3 cellular contexts compared by ENCODE assay signal in the genomic region with DNA sequence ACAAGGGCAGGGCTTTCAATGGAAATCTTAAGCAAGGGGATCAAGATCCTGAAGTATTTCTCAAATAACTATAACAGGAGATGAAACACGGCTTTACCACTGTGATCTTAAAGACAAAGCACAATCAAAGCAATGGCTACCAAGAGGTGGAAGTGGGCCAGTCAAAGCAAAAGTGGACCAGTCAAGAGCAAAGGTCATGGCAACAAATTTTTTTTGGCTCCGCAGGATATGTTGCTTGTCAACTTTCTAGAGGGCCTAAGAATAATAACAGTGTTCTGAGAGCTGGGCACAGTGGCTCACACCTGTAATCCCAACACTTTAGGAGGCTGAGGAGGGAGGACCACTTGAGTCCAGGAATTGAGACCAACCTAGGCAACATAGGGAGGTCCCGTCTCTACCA.
TF ChIP-seq lines count a peak whose summit lies in the region.

No MANE protein-coding gene starts in this region.

TF ChIP-seq in GM12878, 131 proteins besides CTCF, POLR2A, EP300 and RAD21:
- TF ChIP-seq, protein P1, sequence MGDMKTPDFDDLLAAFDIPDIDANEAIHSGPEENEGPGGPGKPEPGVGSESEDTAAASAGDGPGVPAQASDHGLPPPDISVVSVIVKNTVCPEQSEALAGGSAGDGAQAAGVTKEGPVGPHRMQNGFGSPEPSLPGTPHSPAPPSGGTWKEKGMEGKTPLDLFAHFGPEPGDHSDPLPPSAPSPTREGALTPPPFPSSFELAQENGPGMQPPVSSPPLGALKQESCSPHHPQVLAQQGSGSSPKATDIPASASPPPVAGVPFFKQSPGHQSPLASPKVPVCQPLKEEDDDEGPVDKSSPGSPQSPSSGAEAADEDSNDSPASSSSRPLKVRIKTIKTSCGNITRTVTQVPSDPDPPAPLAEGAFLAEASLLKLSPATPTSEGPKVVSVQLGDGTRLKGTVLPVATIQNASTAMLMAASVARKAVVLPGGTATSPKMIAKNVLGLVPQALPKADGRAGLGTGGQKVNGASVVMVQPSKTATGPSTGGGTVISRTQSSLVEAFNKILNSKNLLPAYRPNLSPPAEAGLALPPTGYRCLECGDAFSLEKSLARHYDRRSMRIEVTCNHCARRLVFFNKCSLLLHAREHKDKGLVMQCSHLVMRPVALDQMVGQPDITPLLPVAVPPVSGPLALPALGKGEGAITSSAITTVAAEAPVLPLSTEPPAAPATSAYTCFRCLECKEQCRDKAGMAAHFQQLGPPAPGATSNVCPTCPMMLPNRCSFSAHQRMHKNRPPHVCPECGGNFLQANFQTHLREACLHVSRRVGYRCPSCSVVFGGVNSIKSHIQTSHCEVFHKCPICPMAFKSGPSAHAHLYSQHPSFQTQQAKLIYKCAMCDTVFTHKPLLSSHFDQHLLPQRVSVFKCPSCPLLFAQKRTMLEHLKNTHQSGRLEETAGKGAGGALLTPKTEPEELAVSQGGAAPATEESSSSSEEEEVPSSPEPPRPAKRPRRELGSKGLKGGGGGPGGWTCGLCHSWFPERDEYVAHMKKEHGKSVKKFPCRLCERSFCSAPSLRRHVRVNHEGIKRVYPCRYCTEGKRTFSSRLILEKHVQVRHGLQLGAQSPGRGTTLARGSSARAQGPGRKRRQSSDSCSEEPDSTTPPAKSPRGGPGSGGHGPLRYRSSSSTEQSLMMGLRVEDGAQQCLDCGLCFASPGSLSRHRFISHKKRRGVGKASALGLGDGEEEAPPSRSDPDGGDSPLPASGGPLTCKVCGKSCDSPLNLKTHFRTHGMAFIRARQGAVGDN (IDR thresholded peaks at IDR 0.05): peak; percentile 55; the same call in 1 of the 2 replicates
- TF ChIP-seq NR2F1 (conservative IDR thresholded peaks at IDR 0.05) (peak; percentile 51), NFYA (IDR thresholded peaks at IDR 0.05; ENCODE audit: borderline replicate concordance, low read depth, low read length) (no peak), NR2C1 (IDR thresholded peaks at IDR 0.05) (peak; percentile 36; the same call in 1 of the 2 replicates), FOXM1 (IDR thresholded peaks at IDR 0.05; ENCODE audit: low read depth, low read length) (no peak)
TF ChIP-seq in GM12878: peak in this region for 3.

TF ChIP-seq in endothelial cell of umbilical vein, 7 proteins besides CTCF, POLR2A, EP300 and RAD21:
- TF ChIP-seq FOS (IDR thresholded peaks at IDR 0.05; ENCODE audit: borderline replicate concordance, insufficient read depth, low read length) (no peak), MYC (IDR thresholded peaks at IDR 0.05; ENCODE audit: low read depth, low read length) (no peak), POLR2AphosphoS5 (IDR thresholded peaks at IDR 0.05; ENCODE audit: insufficient read depth, low read depth, low read length) (no peak), JUN (IDR thresholded peaks at IDR 0.05; ENCODE audit: borderline replicate concordance, insufficient read depth, insufficient read length, low read depth) (no peak), GATA2 (IDR thresholded peaks at IDR 0.05; ENCODE audit: insufficient read depth, insufficient read length, low read depth, low read length) (no peak), EZH2 (IDR thresholded peaks at IDR 0.05; ENCODE audit: borderline replicate concordance, low read depth, low read length, severe bottlenecking) (no peak)
- TF ChIP-seq, protein P2, sequence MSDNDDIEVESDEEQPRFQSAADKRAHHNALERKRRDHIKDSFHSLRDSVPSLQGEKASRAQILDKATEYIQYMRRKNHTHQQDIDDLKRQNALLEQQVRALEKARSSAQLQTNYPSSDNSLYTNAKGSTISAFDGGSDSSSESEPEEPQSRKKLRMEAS (IDR thresholded peaks at IDR 0.05; ENCODE audit: insufficient read depth, insufficient read length): no peak

TF ChIP-seq in liver, 16 proteins besides CTCF, POLR2A, EP300 and RAD21:
- TF ChIP-seq YY1 (IDR thresholded peaks at IDR 0.05) (peak; percentile 31), HNF4A (conservative IDR thresholded peaks at IDR 0.05) (peak; percentile 34 to 57), RXRA (IDR thresholded peaks at IDR 0.05) (peak in 1 of 2 donors; percentile 6), HNF4G (IDR thresholded peaks at IDR 0.05) (no peak)
- TF ChIP-seq, protein P3, sequence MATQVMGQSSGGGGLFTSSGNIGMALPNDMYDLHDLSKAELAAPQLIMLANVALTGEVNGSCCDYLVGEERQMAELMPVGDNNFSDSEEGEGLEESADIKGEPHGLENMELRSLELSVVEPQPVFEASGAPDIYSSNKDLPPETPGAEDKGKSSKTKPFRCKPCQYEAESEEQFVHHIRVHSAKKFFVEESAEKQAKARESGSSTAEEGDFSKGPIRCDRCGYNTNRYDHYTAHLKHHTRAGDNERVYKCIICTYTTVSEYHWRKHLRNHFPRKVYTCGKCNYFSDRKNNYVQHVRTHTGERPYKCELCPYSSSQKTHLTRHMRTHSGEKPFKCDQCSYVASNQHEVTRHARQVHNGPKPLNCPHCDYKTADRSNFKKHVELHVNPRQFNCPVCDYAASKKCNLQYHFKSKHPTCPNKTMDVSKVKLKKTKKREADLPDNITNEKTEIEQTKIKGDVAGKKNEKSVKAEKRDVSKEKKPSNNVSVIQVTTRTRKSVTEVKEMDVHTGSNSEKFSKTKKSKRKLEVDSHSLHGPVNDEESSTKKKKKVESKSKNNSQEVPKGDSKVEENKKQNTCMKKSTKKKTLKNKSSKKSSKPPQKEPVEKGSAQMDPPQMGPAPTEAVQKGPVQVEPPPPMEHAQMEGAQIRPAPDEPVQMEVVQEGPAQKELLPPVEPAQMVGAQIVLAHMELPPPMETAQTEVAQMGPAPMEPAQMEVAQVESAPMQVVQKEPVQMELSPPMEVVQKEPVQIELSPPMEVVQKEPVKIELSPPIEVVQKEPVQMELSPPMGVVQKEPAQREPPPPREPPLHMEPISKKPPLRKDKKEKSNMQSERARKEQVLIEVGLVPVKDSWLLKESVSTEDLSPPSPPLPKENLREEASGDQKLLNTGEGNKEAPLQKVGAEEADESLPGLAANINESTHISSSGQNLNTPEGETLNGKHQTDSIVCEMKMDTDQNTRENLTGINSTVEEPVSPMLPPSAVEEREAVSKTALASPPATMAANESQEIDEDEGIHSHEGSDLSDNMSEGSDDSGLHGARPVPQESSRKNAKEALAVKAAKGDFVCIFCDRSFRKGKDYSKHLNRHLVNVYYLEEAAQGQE (IDR thresholded peaks at IDR 0.05): no peak
